Comparison of ENCODE assay signal across 8 cellular contexts in the genomic region with DNA sequence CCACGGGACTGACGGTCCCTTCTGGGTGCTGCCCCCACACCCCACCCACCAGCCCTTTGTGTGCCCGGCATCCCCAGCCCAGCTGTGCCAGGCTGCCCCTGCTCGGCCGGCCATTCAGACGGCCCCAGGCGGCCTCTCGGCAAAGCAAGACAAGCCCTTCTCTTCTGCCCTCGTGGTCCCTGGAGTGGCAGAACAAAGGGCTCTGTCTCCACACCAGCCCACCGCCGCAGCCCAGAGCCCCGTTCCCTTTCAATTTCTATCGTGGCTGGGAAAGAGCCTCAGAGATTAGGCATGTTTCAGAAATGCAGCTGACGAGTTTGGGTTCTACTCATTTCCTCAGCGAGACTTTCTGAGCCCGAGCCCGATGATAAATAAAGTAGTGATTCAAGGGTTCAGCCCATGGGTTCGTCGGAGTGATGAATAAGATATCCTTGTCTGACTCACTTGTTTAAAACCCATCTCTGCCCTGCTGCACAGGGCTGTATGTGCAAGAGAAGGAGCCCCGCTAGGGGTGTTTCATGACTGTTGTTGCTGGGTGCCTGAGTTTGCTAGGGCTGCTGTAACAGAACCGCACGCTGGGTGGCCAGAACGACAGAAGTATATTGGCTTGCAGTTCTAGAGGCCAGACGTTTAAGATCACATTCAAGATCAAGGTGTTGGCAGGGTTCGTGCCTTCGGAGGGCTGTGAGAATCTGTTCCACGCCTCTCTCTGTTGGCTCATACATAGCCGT. TPM values are rescaled to one million over a fixed set of nuclear protein-coding genes. Genes with fewer than 3 reads are reported as not detected.
DNase-seq lines count a peak whose midpoint lies in the region; ATAC-seq and TF ChIP-seq lines count a peak whose summit lies in the region.

No MANE protein-coding gene starts in this region.

- H3K27ac ChIP-seq in dorsolateral prefrontal cortex, result peak overlapping the region; percentile 61 to 98 (median 92)
- no peak overlapping the region for H3K27ac ChIP-seq in mesendoderm (ENCODE audit: low read depth, low read length)

- H4K20me1 ChIP-seq in Loucy (ENCODE audit: insufficient read depth, low read length, poor library complexity, severe bottlenecking), result peaks cover 69% of the 10 kb centered on the region

- H3K9ac ChIP-seq in Loucy (ENCODE audit: low read depth, low read length, poor library complexity, severe bottlenecking), result peak overlapping the region; percentile 83
- H3K9ac ChIP-seq in mesendoderm (ENCODE audit: low read length), result no peak overlapping the region

- no peak overlapping the region for H2AK5ac ChIP-seq in mesendoderm (ENCODE audit: low read length)

- H3K4me3 ChIP-seq in Loucy (ENCODE audit: low read length, poor library complexity, severe bottlenecking) (peak overlapping the region; percentile 38), dorsolateral prefrontal cortex (peak overlapping the region; percentile 12 to 68 (median 52)), mesendoderm (ENCODE audit: low read length) (no peak overlapping the region)

- no peak overlapping the region for H3K23ac ChIP-seq in mesendoderm (ENCODE audit: low read length)

- H2BK120ac ChIP-seq in mesendoderm (ENCODE audit: low read depth, low read length), result no peak overlapping the region

- H3K27me3 ChIP-seq in Loucy (ENCODE audit: insufficient read depth, low read length, poor library complexity, severe bottlenecking) (no peaks in the 10 kb centered on the region), dorsolateral prefrontal cortex (no peaks in the 10 kb centered on the region), mesendoderm (ENCODE audit: insufficient read depth, low read length, poor library complexity) (no peaks in the 10 kb centered on the region)

- H3K36me3 ChIP-seq in Loucy (ENCODE audit: insufficient read depth, low read length) (no peaks in the 10 kb centered on the region), mesendoderm (ENCODE audit: control insufficient read depth, insufficient read depth, low read length) (no peaks in the 10 kb centered on the region)

- no peak overlapping the region for H3K18ac ChIP-seq in mesendoderm (ENCODE audit: low read length)

- H2BK15ac ChIP-seq in mesendoderm (replicated peaks; ENCODE audit: low read depth), result no peak overlapping the region

- no peak overlapping the region for H2AFZ ChIP-seq in Loucy (ENCODE audit: low read length)

- H3F3A ChIP-seq in Loucy (ENCODE audit: low read depth), result no peaks in the 10 kb centered on the region

- no CpG with 5 or more reads among the region's 28 CpGs for WGBS in mesendoderm (ENCODE audit: extremely low coverage, insufficient coverage, low lambda C conversion rate)

- H2BK5ac ChIP-seq in mesendoderm (ENCODE audit: low read length), result no peak overlapping the region

- H3K4ac ChIP-seq in mesendoderm (ENCODE audit: low read depth, low read length), result no peak overlapping the region

- H4K8ac ChIP-seq in mesendoderm (ENCODE audit: low read depth, low read length), result no peak overlapping the region

- H3K79me1 ChIP-seq in mesendoderm (ENCODE audit: low read length), result peaks cover 20% of the 10 kb centered on the region

- H3K9me3 ChIP-seq in Loucy (ENCODE audit: insufficient read depth, low read depth, low read length), result no peaks in the 10 kb centered on the region

- TF ChIP-seq CTCF in Loucy (conservative IDR thresholded peaks at IDR 0.05; ENCODE audit: low read length), result no peak
- peak in 49 of 56 donors; percentile 20 to 67 (median 48) for TF ChIP-seq CTCF in dorsolateral prefrontal cortex (IDR thresholded peaks at IDR 0.05 in 54 of 56, conservative IDR thresholded peaks at IDR 0.05 in 2 of 56; ENCODE audit: low read depth in 1 of 56, partially characterized antibody in 56 of 56)

- H3K79me2 ChIP-seq in Loucy (ENCODE audit: insufficient read depth, low read length) (peaks cover 94% of the 10 kb centered on the region), mesendoderm (ENCODE audit: control insufficient read depth, insufficient read depth, low read length) (peaks cover 65% of the 10 kb centered on the region)

- no peak overlapping the region for H4K5ac ChIP-seq in mesendoderm (ENCODE audit: low read length)

- intact Hi-C loops in dorsolateral prefrontal cortex (cut with DNase I), result loop anchor here (5.0 kb wide), 3 partner anchors 57 to 202 kb away; partner anchors contain the start of gene ANKLE1 (in 1 of the 2)

- H3K56ac ChIP-seq in mesendoderm (ENCODE audit: low read length), result peak overlapping the region; percentile 35

- ATAC-seq in GM18868 (IDR thresholded peaks at IDR 0.05; ENCODE audit: unreplicated experiment), result peak; percentile 44
- no peak for ATAC-seq in GM21717 (IDR thresholded peaks at IDR 0.05; ENCODE audit: unreplicated experiment)

- peak; percentile 73 to 80 for DNase-seq in activated CD4-positive, alpha-beta T cell treated with anti-CD3 and anti-CD28 coated beads, Interleukin-2, amount 50 U/mL, for 48 hours
- peak; percentile 61 to 87 (median 82) for DNase-seq in dorsolateral prefrontal cortex
- no peak for DNase-seq in mesendoderm
- DNase-seq in stimulated activated CD8-positive, alpha-beta memory T cell treated with anti-CD3 and anti-CD28 coated beads, Interleukin-12 subunit alpha, Interleukin-12 subunit beta, amount 100 ng/mL, for 1 hour (ENCODE audit: low read depth), result peak; percentile 49
- DNase-seq in GDM1 (lab: John Stamatoyannopoulos, UW), result no peak

- H3K9me2 ChIP-seq in Loucy (replicated peaks; ENCODE audit: low read depth, low read length), result no peaks in the 10 kb centered on the region

- H3K4me1 ChIP-seq in Loucy (ENCODE audit: insufficient read depth, low read length, poor library complexity, severe bottlenecking) (peaks cover 34% of the 10 kb centered on the region), mesendoderm (ENCODE audit: control insufficient read depth, low read depth, low read length) (peaks cover 3% of the 10 kb centered on the region)

- H3K4me2 ChIP-seq in Loucy (ENCODE audit: low read depth, low read length, poor library complexity, severe bottlenecking) (peak overlapping the region; percentile 90), mesendoderm (ENCODE audit: low read length) (no peak overlapping the region)

RNA-seq across cellular contexts. Expression of gene MYO9B, which starts 4.3 kb away (rescaled TPM):
- total RNA-seq in dorsolateral prefrontal cortex, result 100 to 1,000 TPM in 63 of 120 experiments, 10 to 100 TPM in 57; 49.9 to 250 (median 101) TPM
- 28.8 TPM for polyA plus RNA-seq in mesendoderm (2013, experiment 1 of 2)
- polyA plus RNA-seq in mesendoderm (2013, experiment 2 of 2), result 29.1 TPM

RNA-seq across cellular contexts. Expression of gene HAUS8, which starts 4.6 kb away (rescaled TPM):
- total RNA-seq in dorsolateral prefrontal cortex, result 1 to 10 TPM; 1.9 to 8.7 (median 4.2) TPM
- 24.9 TPM for polyA plus RNA-seq in mesendoderm (2013, experiment 1 of 2)
- polyA plus RNA-seq in mesendoderm (2013, experiment 2 of 2), result 24.3 TPM

RNA-seq across cellular contexts. Expression of gene CPAMD8, which starts 53.3 kb away (rescaled TPM):
- 10 to 100 TPM in 50 of 120 experiments, 1 to 10 TPM in 70; 2.6 to 39.0 (median 9.2) TPM for total RNA-seq in dorsolateral prefrontal cortex
- polyA plus RNA-seq in mesendoderm (2013, experiment 1 of 2), result 2.1 TPM
- polyA plus RNA-seq in mesendoderm (2013, experiment 2 of 2), result 2.3 TPM

Comparison
In these comparisons a context has a peak if more than half of its experiments do, and no peak if none do; other contexts are left out.
1. DNase-seq: peak in activated CD4-positive, alpha-beta T cell treated with anti-CD3 and anti-CD28 coated beads, Interleukin-2, amount 50 U/mL, for 48 hours (2 of 2), dorsolateral prefrontal cortex (10 of 10) and stimulated activated CD8-positive, alpha-beta memory T cell treated with anti-CD3 and anti-CD28 coated beads, Interleukin-12 subunit alpha, Interleukin-12 subunit beta, amount 100 ng/mL, for 1 hour (single experiment); none in mesendoderm (single experiment) and GDM1 (single experiment).